Comparison of ENCODE assay signal across 2 cellular contexts in the genomic region with DNA sequence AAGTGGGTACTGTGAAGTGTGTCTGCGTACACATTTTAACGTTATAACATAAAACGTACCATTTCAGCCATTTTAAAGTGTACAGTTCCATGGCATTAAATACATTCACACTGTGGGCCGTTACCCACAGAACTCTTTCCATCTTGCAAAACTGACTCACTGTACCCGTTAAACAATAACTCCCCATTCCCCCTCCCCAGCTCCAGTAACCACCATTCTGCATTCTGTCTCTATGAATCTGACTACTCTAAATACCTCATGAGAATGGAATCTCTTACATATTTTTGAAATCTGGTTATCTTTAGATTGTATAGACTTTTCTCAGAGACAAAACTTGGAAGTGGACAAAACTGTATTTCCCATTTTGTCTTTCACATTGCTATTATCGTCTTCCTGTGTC.
TF ChIP-seq lines count a peak whose summit lies in the region.

No MANE protein-coding gene starts in this region.

TF ChIP-seq in HepG2, 621 proteins besides CTCF, POLR2A, EP300 and RAD21:
- TF ChIP-seq, protein P1, sequence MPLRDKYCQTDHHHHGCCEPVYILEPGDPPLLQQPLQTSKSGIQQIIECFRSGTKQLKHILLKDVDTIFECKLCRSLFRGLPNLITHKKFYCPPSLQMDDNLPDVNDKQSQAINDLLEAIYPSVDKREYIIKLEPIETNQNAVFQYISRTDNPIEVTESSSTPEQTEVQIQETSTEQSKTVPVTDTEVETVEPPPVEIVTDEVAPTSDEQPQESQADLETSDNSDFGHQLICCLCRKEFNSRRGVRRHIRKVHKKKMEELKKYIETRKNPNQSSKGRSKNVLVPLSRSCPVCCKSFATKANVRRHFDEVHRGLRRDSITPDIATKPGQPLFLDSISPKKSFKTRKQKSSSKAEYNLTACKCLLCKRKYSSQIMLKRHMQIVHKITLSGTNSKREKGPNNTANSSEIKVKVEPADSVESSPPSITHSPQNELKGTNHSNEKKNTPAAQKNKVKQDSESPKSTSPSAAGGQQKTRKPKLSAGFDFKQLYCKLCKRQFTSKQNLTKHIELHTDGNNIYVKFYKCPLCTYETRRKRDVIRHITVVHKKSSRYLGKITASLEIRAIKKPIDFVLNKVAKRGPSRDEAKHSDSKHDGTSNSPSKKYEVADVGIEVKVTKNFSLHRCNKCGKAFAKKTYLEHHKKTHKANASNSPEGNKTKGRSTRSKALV (CRISPR knock-in tag; IDR thresholded peaks at IDR 0.05): no peak

TF ChIP-seq in SK-N-SH treated with all-trans-retinoic acid at 6 μM for 48 hours, 23 proteins besides CTCF, POLR2A, EP300 and RAD21:
- TF ChIP-seq ZC3H10 (CRISPR knock-in tag; IDR thresholded peaks at IDR 0.05): no peak
- TF ChIP-seq, protein P2, sequence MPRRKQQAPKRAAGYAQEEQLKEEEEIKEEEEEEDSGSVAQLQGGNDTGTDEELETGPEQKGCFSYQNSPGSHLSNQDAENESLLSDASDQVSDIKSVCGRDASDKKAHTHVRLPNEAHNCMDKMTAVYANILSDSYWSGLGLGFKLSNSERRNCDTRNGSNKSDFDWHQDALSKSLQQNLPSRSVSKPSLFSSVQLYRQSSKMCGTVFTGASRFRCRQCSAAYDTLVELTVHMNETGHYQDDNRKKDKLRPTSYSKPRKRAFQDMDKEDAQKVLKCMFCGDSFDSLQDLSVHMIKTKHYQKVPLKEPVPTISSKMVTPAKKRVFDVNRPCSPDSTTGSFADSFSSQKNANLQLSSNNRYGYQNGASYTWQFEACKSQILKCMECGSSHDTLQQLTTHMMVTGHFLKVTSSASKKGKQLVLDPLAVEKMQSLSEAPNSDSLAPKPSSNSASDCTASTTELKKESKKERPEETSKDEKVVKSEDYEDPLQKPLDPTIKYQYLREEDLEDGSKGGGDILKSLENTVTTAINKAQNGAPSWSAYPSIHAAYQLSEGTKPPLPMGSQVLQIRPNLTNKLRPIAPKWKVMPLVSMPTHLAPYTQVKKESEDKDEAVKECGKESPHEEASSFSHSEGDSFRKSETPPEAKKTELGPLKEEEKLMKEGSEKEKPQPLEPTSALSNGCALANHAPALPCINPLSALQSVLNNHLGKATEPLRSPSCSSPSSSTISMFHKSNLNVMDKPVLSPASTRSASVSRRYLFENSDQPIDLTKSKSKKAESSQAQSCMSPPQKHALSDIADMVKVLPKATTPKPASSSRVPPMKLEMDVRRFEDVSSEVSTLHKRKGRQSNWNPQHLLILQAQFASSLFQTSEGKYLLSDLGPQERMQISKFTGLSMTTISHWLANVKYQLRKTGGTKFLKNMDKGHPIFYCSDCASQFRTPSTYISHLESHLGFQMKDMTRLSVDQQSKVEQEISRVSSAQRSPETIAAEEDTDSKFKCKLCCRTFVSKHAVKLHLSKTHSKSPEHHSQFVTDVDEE (CRISPR knock-in tag; IDR thresholded peaks at IDR 0.05): no peak
- TF ChIP-seq SNAI2 (CRISPR knock-in tag; IDR thresholded peaks at IDR 0.05): no peak
- TF ChIP-seq CSDC2 (CRISPR knock-in tag; IDR thresholded peaks at IDR 0.05): no peak
- no peak for TF ChIP-seq PPARA (CRISPR knock-in tag; IDR thresholded peaks at IDR 0.05; ENCODE audit: borderline replicate concordance)
- TF ChIP-seq ZFP30 (CRISPR knock-in tag; IDR thresholded peaks at IDR 0.05): no peak
